In the genomic region with DNA sequence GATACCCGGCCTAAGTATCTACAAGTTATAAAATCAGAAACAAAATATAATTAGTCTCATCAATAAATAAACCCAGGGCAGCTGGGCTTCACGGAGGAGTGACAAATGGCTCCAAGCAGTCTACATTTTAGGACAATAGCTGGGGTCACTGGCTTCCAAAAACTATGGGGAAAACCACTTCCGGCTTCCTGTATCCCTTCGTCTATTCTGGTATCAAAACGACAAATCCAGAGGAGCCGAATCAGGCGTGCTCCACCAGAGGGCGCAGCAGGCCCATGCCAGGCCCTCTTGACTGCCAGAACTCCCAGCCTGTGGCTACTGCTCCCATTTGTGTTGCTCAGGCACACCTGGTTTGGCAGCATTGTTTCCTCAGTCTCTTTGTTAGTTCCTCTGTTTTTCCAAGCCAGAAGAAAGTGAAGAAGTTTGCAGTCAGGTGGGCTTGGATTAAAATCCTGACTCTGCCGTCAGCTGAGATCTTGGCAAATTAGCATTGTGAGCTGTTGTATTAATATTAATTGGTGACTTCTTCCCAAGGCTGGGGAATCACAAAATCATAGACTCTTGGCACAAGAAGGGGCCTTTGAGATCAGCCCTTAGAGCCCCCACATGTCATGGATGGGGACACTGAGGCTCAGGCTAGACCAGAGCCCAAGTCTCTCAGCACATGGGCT, we compare ENCODE assay signal across 8 cellular contexts. TPM values are rescaled to one million over a fixed set of nuclear protein-coding genes. Genes with fewer than 3 reads are reported as not detected.
DNase-seq lines count a peak whose midpoint lies in the region; ATAC-seq and TF ChIP-seq lines count a peak whose summit lies in the region.

No MANE protein-coding gene starts in this region.

- intact Hi-C loops in ascending aorta (cut with DNase I), result loop anchor here (1.0 to 5.0 kb wide), 5 partner anchors 56 to 188 kb away; a partner anchor contains a TSS

- no peaks in the 10 kb centered on the region for H3K4me1 ChIP-seq in ascending aorta

- POLR2A ChIA-PET in AG04449 (lab: Yijun Ruan, JAX), result interaction anchor here (1.2 to 1.6 kb wide), 3 partner anchors 59 to 118 kb away, joined by 3 to 5 read pairs (median 4); no protein-coding TSS in a partner anchor

- peak; percentile 93 for TF ChIP-seq CTCF in AG04449 (IDR thresholded peaks at IDR 0.05; ENCODE audit: insufficient read depth, low read length, missing control alignments)
- peak; percentile 91 to 96 (median 94) for TF ChIP-seq CTCF in ascending aorta (IDR thresholded peaks at IDR 0.05)
- peak; percentile 97 for TF ChIP-seq CTCF in retinal pigment epithelial cell (conservative IDR thresholded peaks at IDR 0.05; ENCODE audit: low read depth, low read length)

- no peaks in the 10 kb centered on the region for H3K9me3 ChIP-seq in ascending aorta

- H3K27me3 ChIP-seq in ascending aorta, result no peaks in the 10 kb centered on the region

- no peaks in the 10 kb centered on the region for H3K36me3 ChIP-seq in ascending aorta

- CTCF ChIA-PET in AG04449 (lab: Yijun Ruan, JAX), result interaction anchor here (0.6 to 13.2 kb wide), 50 partner anchors 8 to 458 kb away, joined by 3 to 195 read pairs (median 8); a partner anchor contains a TSS

- ATAC-seq in HG03457 (IDR thresholded peaks at IDR 0.05; ENCODE audit: unreplicated experiment), result no peak

- H3K27ac ChIP-seq in ascending aorta, result peak overlapping the region; percentile 32 to 54

- no peak overlapping the region for H3K4me3 ChIP-seq in AG04449 (ENCODE audit: low read depth, low read length)
- H3K4me3 ChIP-seq in ascending aorta, result peak overlapping the region in 1 of 2 donors; percentile 23
- no peak overlapping the region for H3K4me3 ChIP-seq in retinal pigment epithelial cell (ENCODE audit: low read length)

- peak; percentile 45 for DNase-seq in AG04449 (ENCODE audit: low read depth, low spot score)
- peak; percentile 47 for DNase-seq in GM19238 (ENCODE audit: insufficient read length, low spot score)
- peak; percentile 83 for DNase-seq in NCI-H1694 (lab: John Stamatoyannopoulos, UW)
- peak; percentile 14 to 71 (median 46) for DNase-seq in T-helper 2 cell
- DNase-seq in ascending aorta (ENCODE audit: low spot score in 2 of 2), result peak; percentile 53 to 96
- peak; percentile 83 for DNase-seq in hepatic stellate cell (ENCODE audit: low spot score)
- DNase-seq in retinal pigment epithelial cell (ENCODE audit: low read depth), result peak; percentile 33

RNA-seq across cellular contexts. Expression of a gene that starts 11.6 kb away (rescaled TPM):
- 18.2 TPM for total RNA-seq in ascending aorta

RNA-seq across cellular contexts. Expression of a gene that starts 54.7 kb away (rescaled TPM):
- total RNA-seq in ascending aorta, result 3,012 TPM

Comparison
In these comparisons a context has a peak if more than half of its experiments do, and no peak if none do; other contexts are left out.
1. DNase-seq: peak in every context shown above with its lines; median percentile 83 in NCI-H1694; 83 in hepatic stellate cell; 74 in ascending aorta; 47 in GM19238; 46 in T-helper 2 cell; 45 in AG04449; 33 in retinal pigment epithelial cell.